18 cellular contexts compared by ENCODE assay signal in genomic region chr3:135982922-135983581, GRCh38. TPM values are rescaled to one million over a fixed set of nuclear protein-coding genes. Genes with fewer than 3 reads are reported as not detected.
DNase-seq lines count a peak whose midpoint lies in the region; ATAC-seq and TF ChIP-seq lines count a peak whose summit lies in the region.
"Had no signal": no experiment of that assay in that cellular context is flagged by ENCODE, and none has a peak within 500 bp of the region (broad histone marks: within the 10 kb centered on the region; RNA-seq: fewer than 3 reads in every experiment).

No MANE protein-coding gene starts in this region.

- peaks cover 32% of the 10 kb centered on the region for H3K4me1 ChIP-seq in ACC112 (ENCODE audit: control insufficient read depth, insufficient read depth, low read length, unreplicated experiment)
- H3K4me1 ChIP-seq in ovary (ENCODE audit: insufficient read depth): peaks cover 2% of the 10 kb centered on the region

- no peak for TF ChIP-seq POLR2A in ovary (IDR thresholded peaks at IDR 0.05)

- H3K27ac ChIP-seq in ACC112 (ENCODE audit: low read depth, low read length) (peak overlapping the region; percentile 55; the same call in 1 of the 2 replicates), ovary (no peak overlapping the region)
- H3K27ac ChIP-seq: heart right ventricle had no signal

- TF ChIP-seq CTCF in ovary (IDR thresholded peaks at IDR 0.05): no peak
- no peak for TF ChIP-seq CTCF in activated CD8-positive, alpha-beta T cell treated with anti-CD3 and anti-CD28 coated beads for 36 hours (IDR thresholded peaks at IDR 0.05)

- no peaks in the 10 kb centered on the region for H3K9me3 ChIP-seq in ovary
- H3K9me3 ChIP-seq: sigmoid colon had no signal

- DNase-seq in HPDE6-E6E7 (ENCODE audit: extremely low spot score) (peak; percentile 70), amniotic epithelial cell (ENCODE audit: low read depth) (peak; percentile 34), glomerular visceral epithelial cell (ENCODE audit: extremely low spot score) (peak; percentile 49), HEK293T (ENCODE audit: extremely low spot score) (no peak), ovary (no peak)
- no peak for DNase-seq in activated CD8-positive, alpha-beta T cell treated with anti-CD3 and anti-CD28 coated beads for 36 hours
- DNase-seq: activated CD4-positive, alpha-beta T cell treated with anti-CD3 and anti-CD28 coated beads, Interleukin-2, amount 50 U/mL, for 4 hours; activated T-cell treated with anti-CD3 and anti-CD28 coated beads, Interleukin-2, amount 50 U/mL, for 72 hours; COR-L47; heart right ventricle; midbrain; NCI-H1694 treated with DMSO at 0.1 percent for 48 hours; NCI-H510A treated with DMSO at 0.1 percent for 48 hours; sigmoid colon had no signal

- WGBS in ovary, 3 donors: 64 to 71% (median 71%) methylated on average over 5 of the region's 5 CpGs

- peaks cover 33% of the 10 kb centered on the region for H3K79me2 ChIP-seq in ACC112 (ENCODE audit: control insufficient read depth, insufficient read depth, low read length, unreplicated experiment)

- H3K27ac Mint-ChIP-seq in activated CD8-positive, alpha-beta T cell treated with anti-CD3 and anti-CD28 coated beads for 36 hours: no peak overlapping the region
- H3K27ac Mint-ChIP-seq: activated T-cell treated with anti-CD3 and anti-CD28 coated beads, Interleukin-2, amount 50 U/mL, for 72 hours; stimulated activated effector memory CD8-positive, alpha-beta T cell treated with anti-CD3 and anti-CD28 coated beads, Interleukin-12 subunit alpha, Interleukin-12 subunit beta, amount 100 ng/mL, for 72 hours; type B pancreatic cell had no signal

- H3K36me3 ChIP-seq in ACC112 (ENCODE audit: insufficient read depth, low read length) (peaks cover 5% of the 10 kb centered on the region; the same call in 1 of the 2 replicates), ovary (no peaks in the 10 kb centered on the region)
- H3K36me3 ChIP-seq: heart right ventricle, sigmoid colon had no signal

- H3K27me3 ChIP-seq in ACC112 (ENCODE audit: insufficient read depth, low read length): no peaks in the 10 kb centered on the region
- H3K27me3 ChIP-seq in ovary: no peaks in the 10 kb centered on the region
- H3K27me3 ChIP-seq: heart right ventricle, sigmoid colon had no signal

- POLR2A ChIA-PET in HEK293T (lab: Yijun Ruan, JAX): no interaction called here
- POLR2A ChIA-PET in activated CD8-positive, alpha-beta T cell treated with anti-CD3 and anti-CD28 coated beads for 36 hours (lab: Charles Lee): no interaction called here

- peaks cover 6% of the 10 kb centered on the region for H3K27me3 Mint-ChIP-seq in activated CD8-positive, alpha-beta T cell treated with anti-CD3 and anti-CD28 coated beads for 36 hours
- H3K27me3 Mint-ChIP-seq: type B pancreatic cell had no signal

- no peaks in the 10 kb centered on the region for H3K36me3 Mint-ChIP-seq in activated CD8-positive, alpha-beta T cell treated with anti-CD3 and anti-CD28 coated beads for 36 hours (ENCODE audit: low read depth)
- H3K36me3 Mint-ChIP-seq: stimulated activated effector memory CD8-positive, alpha-beta T cell treated with anti-CD3 and anti-CD28 coated beads, Interleukin-12 subunit alpha, Interleukin-12 subunit beta, amount 100 ng/mL, for 72 hours; type B pancreatic cell had no signal

- H3K4me3 ChIP-seq in ACC112 (ENCODE audit: low read depth, low read length): no peak overlapping the region
- no peak overlapping the region for H3K4me3 ChIP-seq in ovary
- H3K4me3 ChIP-seq: heart right ventricle, sigmoid colon had no signal

- CTCF ChIA-PET in HEK293T (lab: Yijun Ruan, JAX): no interaction called here
- CTCF ChIA-PET in activated CD8-positive, alpha-beta T cell treated with anti-CD3 and anti-CD28 coated beads for 36 hours (lab: Charles Lee): no interaction called here

- intact Hi-C loops in ovary (cut with DNase I): no loop called here
- intact Hi-C loops in activated CD8-positive, alpha-beta T cell treated with anti-CD3 and anti-CD28 coated beads for 36 hours (cut with micrococcal nuclease): no loop called here

- no peak overlapping the region for H2AFZ ChIP-seq in ACC112 (ENCODE audit: low read length, unreplicated experiment)

- no peaks in the 10 kb centered on the region for H3K9me3 Mint-ChIP-seq in activated CD8-positive, alpha-beta T cell treated with anti-CD3 and anti-CD28 coated beads for 36 hours
- H3K9me3 Mint-ChIP-seq: activated T-cell treated with anti-CD3 and anti-CD28 coated beads, Interleukin-2, amount 50 U/mL, for 72 hours; stimulated activated effector memory CD8-positive, alpha-beta T cell treated with anti-CD3 and anti-CD28 coated beads, Interleukin-12 subunit alpha, Interleukin-12 subunit beta, amount 100 ng/mL, for 72 hours; type B pancreatic cell had no signal

- H3K4me3 Mint-ChIP-seq in activated CD8-positive, alpha-beta T cell treated with anti-CD3 and anti-CD28 coated beads for 36 hours: no peak overlapping the region
- H3K4me3 Mint-ChIP-seq: activated T-cell treated with anti-CD3 and anti-CD28 coated beads, Interleukin-2, amount 50 U/mL, for 72 hours; stimulated activated effector memory CD8-positive, alpha-beta T cell treated with anti-CD3 and anti-CD28 coated beads, Interleukin-12 subunit alpha, Interleukin-12 subunit beta, amount 100 ng/mL, for 72 hours; type B pancreatic cell had no signal

- no peak for ATAC-seq in activated CD8-positive, alpha-beta T cell treated with anti-CD3 and anti-CD28 coated beads for 36 hours
- no peak for ATAC-seq in HG02938 (IDR thresholded peaks at IDR 0.05; ENCODE audit: unreplicated experiment)
- ATAC-seq: activated T-cell treated with anti-CD3 and anti-CD28 coated beads, Interleukin-2, amount 50 U/mL, for 72 hours; heart right ventricle; stimulated activated effector memory CD8-positive, alpha-beta T cell treated with anti-CD3 and anti-CD28 coated beads, Interleukin-12 subunit alpha, Interleukin-12 subunit beta, amount 100 ng/mL, for 72 hours had no signal

- TF ChIP-seq EP300 in ovary (IDR thresholded peaks at IDR 0.05): no peak

- H3K4me1 Mint-ChIP-seq in activated CD8-positive, alpha-beta T cell treated with anti-CD3 and anti-CD28 coated beads for 36 hours (ENCODE audit: low read depth): no peaks in the 10 kb centered on the region
- H3K4me1 Mint-ChIP-seq: stimulated activated effector memory CD8-positive, alpha-beta T cell treated with anti-CD3 and anti-CD28 coated beads, Interleukin-12 subunit alpha, Interleukin-12 subunit beta, amount 100 ng/mL, for 72 hours had no signal

TF ChIP-seq in HEK293T, 16 proteins besides CTCF, POLR2A, EP300 and RAD21:
- no peak for TF ChIP-seq FOXA1 (IDR thresholded peaks at IDR 0.05)
- TF ChIP-seq HDGF (IDR thresholded peaks at IDR 0.05; ENCODE audit: borderline replicate concordance): no peak
- no peak for TF ChIP-seq SUZ12 (IDR thresholded peaks at IDR 0.05)
- TF ChIP-seq LEF1 (IDR thresholded peaks at IDR 0.05; ENCODE audit: borderline replicate concordance): no peak
- no peak for TF ChIP-seq FOXM1 (IDR thresholded peaks at IDR 0.05; ENCODE audit: borderline replicate concordance)
- no peak for TF ChIP-seq CTBP1 (IDR thresholded peaks at IDR 0.05; ENCODE audit: borderline replicate concordance)
- TF ChIP-seq ZNF384 (IDR thresholded peaks at IDR 0.05): no peak
- no peak for TF ChIP-seq NFRKB (IDR thresholded peaks at IDR 0.05)
- no peak for TF ChIP-seq FOXK2 (IDR thresholded peaks at IDR 0.05)
- TF ChIP-seq BHLHE40 (IDR thresholded peaks at IDR 0.05; ENCODE audit: borderline replicate concordance): no peak
- no peak for TF ChIP-seq ELF4 (IDR thresholded peaks at IDR 0.05)
- no peak for TF ChIP-seq SP1 (IDR thresholded peaks at IDR 0.05)
- no peak for TF ChIP-seq TARDBP (IDR thresholded peaks at IDR 0.05)
- TF ChIP-seq L3MBTL2 (conservative IDR thresholded peaks at IDR 0.05): no peak
- no peak for TF ChIP-seq PKNOX1 (IDR thresholded peaks at IDR 0.05)
- TF ChIP-seq ARNT (IDR thresholded peaks at IDR 0.05): no peak

RNA-seq across cellular contexts. Expression of gene PPP2R3A, which starts 17.5 kb away (rescaled TPM):
- 10 to 100 TPM in 6 of 7 donors, 1 to 10 TPM in 1; 9.9 to 17.7 (median 12.5) TPM for total RNA-seq in ovary
- polyA plus RNA-seq in ovary: 1 to 10 TPM; 4.6 to 7.8 TPM
- total RNA-seq in activated CD8-positive, alpha-beta T cell treated with anti-CD3 and anti-CD28 coated beads for 36 hours: under 1 TPM; 0.16 to 0.51 TPM

Comparison
In these comparisons a context has a peak if more than half of its experiments do, and no peak if none do; other contexts are left out.
1. DNase-seq: peak in HPDE6-E6E7 (single experiment), amniotic epithelial cell (single experiment) and glomerular visceral epithelial cell (single experiment); none in HEK293T (single experiment), ovary (0 of 5) and activated CD8-positive, alpha-beta T cell treated with anti-CD3 and anti-CD28 coated beads for 36 hours (single experiment).
2. RNA of gene PPP2R3A, which starts 17.5 kb away (total RNA-seq): 9.9 to 17.7 TPM in ovary; 0.16 to 0.51 TPM in activated CD8-positive, alpha-beta T cell treated with anti-CD3 and anti-CD28 coated beads for 36 hours; every median in the first group is over 4 times any median in the second.